ENCODE assay signal across 1 cellular context in genomic region chr10:12448729-12449391, GRCh38.
TF ChIP-seq lines count a peak whose summit lies in the region.

No MANE protein-coding gene starts in this region.

TF ChIP-seq in HEK293, 187 proteins besides CTCF, POLR2A, EP300 and RAD21 (continued from another document and continues in another):
- TF ChIP-seq ELK4 (IDR thresholded peaks at IDR 0.05; ENCODE audit: borderline replicate concordance, low read depth, low read length) (no peak), ZNF10 (tag by site-specific recombination; IDR thresholded peaks at IDR 0.05) (0 out of 2 replicates have a peak, but pooled peaks have one; percentile 40), ZNF792 (tag by site-specific recombination; IDR thresholded peaks at IDR 0.05) (peak; percentile 87; the same call in 1 of the 2 replicates), HIC1 (tag by site-specific recombination; IDR thresholded peaks at IDR 0.05) (peak; percentile 82), PBX3 (CRISPR knock-in tag; IDR thresholded peaks at IDR 0.05) (no peak), ZNF747 (tag by site-specific recombination; IDR thresholded peaks at IDR 0.05) (no peak), ZNF623 (tag by site-specific recombination; IDR thresholded peaks at IDR 0.05) (no peak), ZNF292 (tag by site-specific recombination; IDR thresholded peaks at IDR 0.05; ENCODE audit: borderline replicate concordance, low read depth) (no peak), ZSCAN18 (tag by site-specific recombination; IDR thresholded peaks at IDR 0.05) (0 out of 2 replicates have a peak, but pooled peaks have one; percentile 52), ZNF24 (tag by site-specific recombination; IDR thresholded peaks at IDR 0.05) (peak; percentile 96), ZNF514 (tag by site-specific recombination; IDR thresholded peaks at IDR 0.05) (no peak), HOXA7 (CRISPR knock-in tag; IDR thresholded peaks at IDR 0.05; ENCODE audit: borderline replicate concordance) (no peak), ZFP69B (tag by site-specific recombination; IDR thresholded peaks at IDR 0.05) (peak; percentile 71), AEBP2 (tag by site-specific recombination; IDR thresholded peaks at IDR 0.05; ENCODE audit: borderline replicate concordance) (no peak), MYNN (tag by site-specific recombination; IDR thresholded peaks at IDR 0.05; ENCODE audit: borderline replicate concordance) (no peak), YY1 (tag by site-specific recombination; IDR thresholded peaks at IDR 0.05) (no peak), ZBTB10 (tag by site-specific recombination; IDR thresholded peaks at IDR 0.05) (peak; percentile 25; the same call in 1 of the 2 replicates), ZNF530 (tag by site-specific recombination; IDR thresholded peaks at IDR 0.05; ENCODE audit: low read depth) (no peak), ZNF585B (tag by site-specific recombination; IDR thresholded peaks at IDR 0.05) (no peak), REST (tag by site-specific recombination; IDR thresholded peaks at IDR 0.05) (no peak), ZFP37 (tag by site-specific recombination; IDR thresholded peaks at IDR 0.05) (peak; percentile 64; the same call in 1 of the 2 replicates), SCRT2 (tag by site-specific recombination; IDR thresholded peaks at IDR 0.05) (peak; percentile 58), ZNF426 (tag by site-specific recombination; IDR thresholded peaks at IDR 0.05) (no peak), ZNF610 (tag by site-specific recombination; IDR thresholded peaks at IDR 0.05; ENCODE audit: borderline replicate concordance) (no peak), PRDM2 (tag by site-specific recombination; IDR thresholded peaks at IDR 0.05; ENCODE audit: borderline replicate concordance) (no peak), ZNF707 (tag by site-specific recombination; IDR thresholded peaks at IDR 0.05) (no peak), ZNF654 (tag by site-specific recombination; IDR thresholded peaks at IDR 0.05; ENCODE audit: low read depth) (peak; percentile 26; the same call in 1 of the 2 replicates), TRIM28 (IDR thresholded peaks at IDR 0.05; ENCODE audit: borderline replicate concordance, low read length) (peak; percentile 65; the same call in 1 of the 2 replicates), ZNF830 (tag by site-specific recombination; IDR thresholded peaks at IDR 0.05; ENCODE audit: low read depth) (no peak), KLF16 (tag by site-specific recombination; IDR thresholded peaks at IDR 0.05) (0 out of 2 replicates have a peak, but pooled peaks have one; percentile 50), ZNF776 (tag by site-specific recombination; IDR thresholded peaks at IDR 0.05; ENCODE audit: borderline replicate concordance) (no peak), ZNF555 (tag by site-specific recombination; conservative IDR thresholded peaks at IDR 0.05) (no peak), ZNF121 (tag by site-specific recombination; IDR thresholded peaks at IDR 0.05) (no peak), ZNF596 (tag by site-specific recombination; IDR thresholded peaks at IDR 0.05) (no peak), PATZ1 (tag by site-specific recombination; IDR thresholded peaks at IDR 0.05) (peak; percentile 57)
